In genomic region chr3:50358927-50359759, GRCh38 we compare ENCODE assay signal across 1 cellular context.
TF ChIP-seq lines count a peak whose summit lies in the region.

Gene TMEM115 (minus strand): TSS chr3:50359521. CDS start chr3:50359063, 458 bp downstream.

TF ChIP-seq in liver, 16 proteins besides CTCF, POLR2A, EP300 and RAD21 (continued from another document):
- TF ChIP-seq SP1 (IDR thresholded peaks at IDR 0.05) (peak; percentile 66), JUND (IDR thresholded peaks at IDR 0.05) (no peak), ATF3 (IDR thresholded peaks at IDR 0.05) (no peak)
